ENCODE assay signal across 27 cellular contexts in genomic region chr2:238478216-238478615, GRCh38. TPM values are rescaled to one million over a fixed set of nuclear protein-coding genes. Genes with fewer than 3 reads are reported as not detected.
DNase-seq lines count a peak whose midpoint lies in the region; ATAC-seq, FAIRE-seq and TF ChIP-seq lines count a peak whose summit lies in the region.
"Had no signal": no experiment of that assay in that cellular context is flagged by ENCODE, and none has a peak within 500 bp of the region (broad histone marks: within the 10 kb centered on the region; RNA-seq: fewer than 3 reads in every experiment).

No MANE protein-coding gene starts in this region.

- H3K27me3 ChIP-seq in adipocyte (replicated peaks; ENCODE audit: control insufficient read depth, insufficient read depth, low read length) (no peaks in the 10 kb centered on the region), K562 (ENCODE audit: control insufficient read depth in 2 of 2, insufficient read depth in 2 of 2, low read length in 2 of 2) (peaks cover 0 to 5% of the 10 kb centered on the region in 2 experiments; a peak in 2 of 5 replicates)
- H3K27me3 ChIP-seq: BLaER1 had no signal

- H3K4me3 ChIP-seq in adipocyte (ENCODE audit: low read length): peak overlapping the region; percentile 26
- no peak overlapping the region for H3K4me3 ChIP-seq in K562
- H3K4me3 ChIP-seq: BLaER1, GM12878 had no signal

- H3K79me2 ChIP-seq in K562 (ENCODE audit: control insufficient read depth, insufficient read depth, low read length): no peaks in the 10 kb centered on the region

- no peak overlapping the region for H3K4me3 Mint-ChIP-seq in activated CD4-positive, alpha-beta T cell treated with anti-CD3 and anti-CD28 coated beads, Interleukin-2, amount 10 ng/mL, durations not matched to agents 7 days and 5 days
- H3K4me3 Mint-ChIP-seq: CD14-positive monocyte; CD4-positive, alpha-beta memory T cell; CD4-positive, CD25-positive, alpha-beta regulatory T cell; CD8-positive, alpha-beta memory T cell had no signal

- 2% methylated on average over 4 of the region's 4 CpGs for WGBS in K562 (ENCODE audit: insufficient coverage, low coverage, missing lambda C conversion rate)

- H3K9ac ChIP-seq in adipocyte (ENCODE audit: low read length): no peak overlapping the region
- H3K9ac ChIP-seq in K562 (ENCODE audit: insufficient read depth in 1 of 2, low read depth in 2 of 2, low read length in 2 of 2): no peak overlapping the region
- H3K9ac ChIP-seq: BLaER1 had no signal

- DNase-seq in activated CD4-positive, alpha-beta T cell treated with anti-CD3 and anti-CD28 coated beads, Interleukin-2, amount 10 ng/mL, durations not matched to agents 7 days and 5 days: peak; percentile 2
- no peak for DNase-seq in activated CD4-positive, alpha-beta T cell treated with anti-CD3 and anti-CD28 coated beads for 4 hours
- DNase-seq in adipocyte (ENCODE audit: low read depth) (no peak), K562 (ENCODE audit: extremely low read depth in 1 of 4, low spot score in 3 of 4) (no peak), mucosa of gallbladder (ENCODE audit: low spot score) (peak; percentile 0), HCEC 1CT (no peak)
- no peak for DNase-seq in stimulated activated CD4-positive, alpha-beta T cell treated with anti-CD3 and anti-CD28 coated beads, Interleukin-15, amount 100 ng/mL, for 24 hours
- DNase-seq: 8988T; ACHN; BE2C; C1 segment of cervical spinal cord; CD4-positive, alpha-beta memory T cell; CD4-positive, CD25-positive, alpha-beta regulatory T cell; CD8-positive, alpha-beta memory T cell; COR-L47; DMS 273 treated with DMSO at 0.1 percent for 48 hours; DMS153; DMS53; DMS79; DND-41; EL; GDM1 had no signal

- TF ChIP-seq CTCF in K562 (IDR thresholded peaks at IDR 0.05 in 2 of 3, conservative IDR thresholded peaks at IDR 0.05 in 1 of 3; ENCODE audit: insufficient read depth in 2 of 3, low read depth in 1 of 3, low read length in 3 of 3): no peak

- intact Hi-C loops in K562 (cut with micrococcal nuclease): no loop called here

- FAIRE-seq in K562 (lab: Jason Lieb, UNC): no peak
- FAIRE-seq: GM12878, GM12892, GM18507 had no signal

- CTCF ChIA-PET in activated CD4-positive, alpha-beta T cell treated with anti-CD3 and anti-CD28 coated beads, Interleukin-2, amount 10 ng/mL, durations not matched to agents 7 days and 5 days (lab: Charles Lee): interaction anchor here (0.5 kb wide), 1 partner anchor 184 kb away, joined by 3 read pairs; no protein-coding TSS in a partner anchor
- CTCF ChIA-PET in K562 (lab: Yijun Ruan, JAX; ENCODE audit: low intra/inter-chr PET ratio): no interaction called here

- no peak overlapping the region for H3K4me2 ChIP-seq in K562 (ENCODE audit: insufficient read depth, low read length)
- H3K4me2 ChIP-seq: BLaER1 had no signal

- POLR2A ChIA-PET in activated CD4-positive, alpha-beta T cell treated with anti-CD3 and anti-CD28 coated beads, Interleukin-2, amount 10 ng/mL, durations not matched to agents 7 days and 5 days (lab: Charles Lee): no interaction called here
- POLR2A ChIA-PET in K562 (lab: Yijun Ruan, JAX): no interaction called here

- H2AFZ ChIP-seq in K562 (ENCODE audit: low read depth, low read length): no peak overlapping the region

- H3K27ac Mint-ChIP-seq in activated CD4-positive, alpha-beta T cell treated with anti-CD3 and anti-CD28 coated beads, Interleukin-2, amount 10 ng/mL, durations not matched to agents 7 days and 5 days: no peak overlapping the region
- H3K27ac Mint-ChIP-seq: CD4-positive, alpha-beta memory T cell; CD4-positive, CD25-positive, alpha-beta regulatory T cell had no signal

- no peaks in the 10 kb centered on the region for H3K9me1 ChIP-seq in K562 (ENCODE audit: control insufficient read depth, insufficient read depth, low read length)

- H3K36me3 ChIP-seq in adipocyte (ENCODE audit: control insufficient read depth, insufficient read depth, low read length, severe bottlenecking): peaks cover 4% of the 10 kb centered on the region
- H3K36me3 ChIP-seq in K562 (ENCODE audit: control insufficient read depth, insufficient read depth, low read length): no peaks in the 10 kb centered on the region
- H3K36me3 ChIP-seq: BE2C, BLaER1 had no signal

- peaks cover 37% of the 10 kb centered on the region for H3K9me3 ChIP-seq in adipocyte (ENCODE audit: control insufficient read depth, low read length)
- H3K9me3 ChIP-seq in K562 (replicated peaks; ENCODE audit: control insufficient read depth, insufficient read depth, low read depth, low read length): no peaks in the 10 kb centered on the region
- H3K9me3 ChIP-seq: BE2C had no signal

- no peak overlapping the region for H3K27ac ChIP-seq in K562 (ENCODE audit: extremely low read depth, low read depth, low read length)
- H3K27ac ChIP-seq: BLaER1 had no signal

- no peak for TF ChIP-seq POLR2A in K562 (conservative IDR thresholded peaks at IDR 0.05)

- peaks cover 9% of the 10 kb centered on the region for H3K36me3 Mint-ChIP-seq in activated CD4-positive, alpha-beta T cell treated with anti-CD3 and anti-CD28 coated beads, Interleukin-2, amount 10 ng/mL, durations not matched to agents 7 days and 5 days (ENCODE audit: low read depth)
- H3K36me3 Mint-ChIP-seq: CD14-positive monocyte had no signal

- H3K4me1 Mint-ChIP-seq in activated CD4-positive, alpha-beta T cell treated with anti-CD3 and anti-CD28 coated beads, Interleukin-2, amount 10 ng/mL, durations not matched to agents 7 days and 5 days: peaks cover 2% of the 10 kb centered on the region
- H3K4me1 Mint-ChIP-seq: CD14-positive monocyte; CD4-positive, alpha-beta memory T cell had no signal

- peaks cover 7% of the 10 kb centered on the region for H3K4me1 ChIP-seq in adipocyte (ENCODE audit: control insufficient read depth, insufficient read depth, low read length)
- no peaks in the 10 kb centered on the region for H3K4me1 ChIP-seq in K562 (replicated peaks in 1 of 2; ENCODE audit: control insufficient read depth in 2 of 2, insufficient read depth in 2 of 2, low read length in 2 of 2)
- H3K4me1 ChIP-seq: BE2C, BLaER1 had no signal

- no peaks in the 10 kb centered on the region for H4K20me1 ChIP-seq in K562 (replicated peaks; ENCODE audit: control insufficient read depth, insufficient read depth, low read length)
- H4K20me1 ChIP-seq: BLaER1 had no signal

- in situ Hi-C loops in K562 (cut with MboI): no loop called here

- no peak for TF ChIP-seq EP300 in K562 (IDR thresholded peaks at IDR 0.05; ENCODE audit: low read length)

- peaks cover 34% of the 10 kb centered on the region for H3K9me3 Mint-ChIP-seq in activated CD4-positive, alpha-beta T cell treated with anti-CD3 and anti-CD28 coated beads, Interleukin-2, amount 10 ng/mL, durations not matched to agents 7 days and 5 days

- no TSS peak for BruUV-seq in K562 (replicated peaks; lab: Mats Ljungman, UMichigan)

- no peak for ATAC-seq in K562
- ATAC-seq: GM12878 had no signal

- no peak for TF ChIP-seq RAD21 in K562 (CRISPR knock-in tag; conservative IDR thresholded peaks at IDR 0.05 in 1 of 2, IDR thresholded peaks at IDR 0.05 in 1 of 2)

- no peaks in the 10 kb centered on the region for H3K27me3 Mint-ChIP-seq in activated CD4-positive, alpha-beta T cell treated with anti-CD3 and anti-CD28 coated beads, Interleukin-2, amount 10 ng/mL, durations not matched to agents 7 days and 5 days
- H3K27me3 Mint-ChIP-seq: CD4-positive, alpha-beta memory T cell had no signal

TF ChIP-seq in K562, 482 proteins besides CTCF, POLR2A, EP300 and RAD21:
- peak; percentile 92; the same call in 1 of the 2 replicates for TF ChIP-seq ZNF584 (CRISPR knock-in tag; IDR thresholded peaks at IDR 0.05; ENCODE audit: low read depth)
- no peak for TF ChIP-seq KDM4B (IDR thresholded peaks at IDR 0.05; ENCODE audit: borderline replicate concordance in 2 of 2, low read depth in 1 of 2)
- TF ChIP-seq ZBTB5 (IDR thresholded peaks at IDR 0.05): no peak

RNA-seq across cellular contexts. Expression of gene ASB1, which starts 51.5 kb away (rescaled TPM):
- 10 to 100 TPM; 26.2 to 28.9 TPM for total RNA-seq in activated CD4-positive, alpha-beta T cell treated with anti-CD3 and anti-CD28 coated beads, Interleukin-2, amount 10 ng/mL, durations not matched to agents 7 days and 5 days
- 69.7 and 90.0 TPM in 2 replicates for total RNA-seq in K562 (2011; cell fraction: chromatin; rRNA removed; ENCODE audit: low replicate concordance)
- total RNA-seq in K562 (2011; cell fraction: nucleolus; rRNA removed): 54.0 and 56.1 TPM in 2 replicates
- total RNA-seq in K562 (2011; cell fraction: nucleoplasm; rRNA removed): 64.5 and 65.1 TPM in 2 replicates
- total RNA-seq in K562 (2014; rRNA removed) (32.0 and 37.5 TPM in 2 replicates), K562 (2014; rRNA removed; fragmentation: Illumina TruSeq; extraction: Trizol) (17.5 and 18.0 TPM in 2 replicates), K562 (2015; rRNA removed; fragmentation: Illumina TruSeq; extraction: Trizol) (18.2 and 20.1 TPM in 2 replicates), K562 (2021) (35.5 and 37.7 TPM in 2 replicates), mucosa of gallbladder (24.9 TPM)
- polyA plus RNA-seq in K562 (2011; rRNA removed) (23.9 and 26.4 TPM in 2 replicates), K562 (2014; fragmentation: Illumina TruSeq; extraction: Trizol) (27.5 and 34.9 TPM in 2 replicates), K562 (2014; fragmentation: Nextera tagmentation; extraction: Ambion mirVana) (1 to 10 TPM; 6.3 to 8.7 TPM), K562 (2014; rRNA removed) (33.1 and 42.1 TPM in 2 replicates)
- polyA plus RNA-seq in K562 (2011; cell fraction: cytosol; rRNA removed): 25.8 and 40.3 TPM in 2 replicates
- 81.4 and 94.5 TPM in 2 replicates for polyA plus RNA-seq in K562 (2011; cell fraction: nucleus; rRNA removed)
- 22.4 and 22.9 TPM in 2 replicates for polyA plus RNA-seq in K562 (2012)
- 13.5 and 17.4 TPM in 2 replicates for polyA minus RNA-seq in K562 (2011; rRNA and poly(A)+ RNA removed)
- 20.6 and 22.0 TPM in 2 replicates for polyA minus RNA-seq in K562 (2011; cell fraction: cytosol; rRNA and poly(A)+ RNA removed)
- 21.3 and 22.2 TPM in 2 replicates for polyA minus RNA-seq in K562 (2011; cell fraction: nucleus; rRNA and poly(A)+ RNA removed)

Comparison
In these comparisons a context has a peak if more than half of its experiments do, and no peak if none do; other contexts are left out.
1. DNase-seq: peak in activated CD4-positive, alpha-beta T cell treated with anti-CD3 and anti-CD28 coated beads, Interleukin-2, amount 10 ng/mL, durations not matched to agents 7 days and 5 days (single experiment) and mucosa of gallbladder (single experiment); none in activated CD4-positive, alpha-beta T cell treated with anti-CD3 and anti-CD28 coated beads for 4 hours (0 of 2), adipocyte (single experiment), K562 (0 of 4), stimulated activated CD4-positive, alpha-beta T cell treated with anti-CD3 and anti-CD28 coated beads, Interleukin-15, amount 100 ng/mL, for 24 hours (single experiment) and HCEC 1CT (single experiment).